In genomic region chr19:17246681-17247425, GRCh38 we compare ENCODE assay signal across 2 cellular contexts.
TF ChIP-seq lines count a peak whose summit lies in the region.

No MANE protein-coding gene starts in this region.

TF ChIP-seq in HEK293, 187 proteins besides CTCF, POLR2A, EP300 and RAD21 (continued from another document):
- TF ChIP-seq PBX3 (CRISPR knock-in tag; IDR thresholded peaks at IDR 0.05), result no peak
- TF ChIP-seq ZNF664 (tag by site-specific recombination; IDR thresholded peaks at IDR 0.05), result no peak
TF ChIP-seq in HEK293: peak in this region for 4.

TF ChIP-seq in WTC11, 78 proteins besides CTCF, POLR2A, EP300 and RAD21 (continued from another document):
- TF ChIP-seq ZBTB43 (CRISPR knock-in tag; IDR thresholded peaks at IDR 0.05), result 0 out of 2 replicates have a peak, but pooled peaks have one; percentile 12
- no peak for TF ChIP-seq RORB (CRISPR knock-in tag; IDR thresholded peaks at IDR 0.05)
- no peak for TF ChIP-seq ZNF512 (CRISPR knock-in tag; IDR thresholded peaks at IDR 0.05; ENCODE audit: borderline replicate concordance)
- no peak for TF ChIP-seq ZNF121 (CRISPR knock-in tag; IDR thresholded peaks at IDR 0.05)
- no peak for TF ChIP-seq ZNF232 (CRISPR knock-in tag; IDR thresholded peaks at IDR 0.05)
